ENCODE assay signal across 22 cellular contexts in genomic region chr6:68192988-68193387, GRCh38.
"Had no signal": no experiment of that assay in that cellular context is flagged by ENCODE, and none has a peak within 500 bp of the region (broad histone marks: within the 10 kb centered on the region; RNA-seq: fewer than 3 reads in every experiment).

No MANE protein-coding gene starts in this region.

- H3K27me3 ChIP-seq: body of pancreas, cardiac muscle cell, gastroesophageal sphincter, sigmoid colon, upper lobe of left lung had no signal

- DNase-seq: activated CD4-positive, alpha-beta T cell treated with anti-CD3 and anti-CD28 coated beads for 1 hour; activated CD4-positive, alpha-beta T cell treated with anti-CD3 and anti-CD28 coated beads, Interleukin-2, amount 50 U/mL, for 1 hour; activated CD8-positive, alpha-beta T cell treated with anti-CD3 and anti-CD28 coated beads, Interleukin-2, amount 10 ng/mL, durations not matched to agents 7 days and 5 days; activated gamma-delta T cell; activated naive CD4-positive, alpha-beta T cell treated with anti-CD3 and anti-CD28 coated beads, Interleukin-2, amount 50 U/mL, for 16 hours; anterior cingulate cortex; body of pancreas; head of caudate nucleus; left ventricle myocardium superior; mammary epithelial cell; natural killer cell; retina; sigmoid colon; stimulated activated CD4-positive, alpha-beta T cell treated with anti-CD3 and anti-CD28 coated beads, Interleukin-15, amount 100 ng/mL, for 24 hours; stimulated activated CD8-positive, alpha-beta memory T cell treated with anti-CD3 and anti-CD28 coated beads, Interleukin-4, amount 100 ng/mL, for 48 hours; stimulated activated naive CD4-positive, alpha-beta T cell treated with Interleukin-2 at 50 U/mL for 16 hours; upper lobe of left lung had no signal

- H3K9me3 ChIP-seq: body of pancreas, sigmoid colon, upper lobe of left lung had no signal

- H3K4me2 ChIP-seq: smooth muscle cell had no signal

- H3K27ac ChIP-seq: body of pancreas, cardiac muscle cell, epithelial cell of prostate, gastroesophageal sphincter, sigmoid colon, upper lobe of left lung, VCaP had no signal

- H3K4me3 ChIP-seq: body of pancreas, cardiac muscle cell, gastroesophageal sphincter, sigmoid colon, smooth muscle cell, upper lobe of left lung had no signal

- H3K4me1 ChIP-seq: body of pancreas, gastroesophageal sphincter, sigmoid colon, upper lobe of left lung had no signal

- H3K36me3 ChIP-seq: cardiac muscle cell, gastroesophageal sphincter, sigmoid colon, upper lobe of left lung had no signal

- ATAC-seq: activated CD8-positive, alpha-beta T cell treated with anti-CD3 and anti-CD28 coated beads, Interleukin-2, amount 10 ng/mL, durations not matched to agents 7 days and 5 days; body of pancreas; gastroesophageal sphincter; left ventricle myocardium superior; natural killer cell had no signal
